8 cellular contexts compared by ENCODE assay signal in genomic region chr5:37722236-37723146, GRCh38.
A peak's percentile ranks its signal among the peaks of the same experiment; 100 is the strongest.
DNase-seq lines count a peak whose midpoint lies in the region; ATAC-seq lines count a peak whose summit lies in the region.

No MANE protein-coding gene starts in this region.

- peak overlapping the region; percentile 56 for H3K4me3 Mint-ChIP-seq in activated CD8-positive, alpha-beta memory T cell treated with anti-CD3 and anti-CD28 coated beads, Interleukin-2, amount 10 ng/mL, durations not matched to agents 7 days and 5 days
- H3K4me3 Mint-ChIP-seq in stimulated activated naive CD8-positive, alpha-beta T cell treated with anti-CD3 and anti-CD28 coated beads, Interleukin-15, Interleukin-2, amounts not matched to agents 100 ng/mL and 50 ng/mL, for 24 hours, result peak overlapping the region; percentile 50

- CTCF ChIA-PET in activated CD8-positive, alpha-beta memory T cell treated with anti-CD3 and anti-CD28 coated beads, Interleukin-2, amount 10 ng/mL, durations not matched to agents 7 days and 5 days (lab: Charles Lee), result interaction anchor here (0.8 to 2.4 kb wide), 9 partner anchors 13 to 719 kb away, joined by 3 to 13 read pairs (median 4); partner anchors contain the start of gene NUP155

- peaks cover 6% of the 10 kb centered on the region for H3K27me3 Mint-ChIP-seq in activated CD8-positive, alpha-beta memory T cell treated with anti-CD3 and anti-CD28 coated beads, Interleukin-2, amount 10 ng/mL, durations not matched to agents 7 days and 5 days
- H3K27me3 Mint-ChIP-seq in stimulated activated naive CD8-positive, alpha-beta T cell treated with anti-CD3 and anti-CD28 coated beads, Interleukin-15, Interleukin-2, amounts not matched to agents 100 ng/mL and 50 ng/mL, for 24 hours, result no peaks in the 10 kb centered on the region

- ATAC-seq in activated CD8-positive, alpha-beta memory T cell treated with anti-CD3 and anti-CD28 coated beads, Interleukin-2, amount 10 ng/mL, durations not matched to agents 7 days and 5 days, result peak; percentile 89
- ATAC-seq in HG02678 (IDR thresholded peaks at IDR 0.05; ENCODE audit: unreplicated experiment), result peak; percentile 73

- peaks cover 24% of the 10 kb centered on the region for H3K36me3 Mint-ChIP-seq in activated CD8-positive, alpha-beta memory T cell treated with anti-CD3 and anti-CD28 coated beads, Interleukin-2, amount 10 ng/mL, durations not matched to agents 7 days and 5 days
- H3K36me3 Mint-ChIP-seq in stimulated activated naive CD8-positive, alpha-beta T cell treated with anti-CD3 and anti-CD28 coated beads, Interleukin-15, Interleukin-2, amounts not matched to agents 100 ng/mL and 50 ng/mL, for 24 hours (ENCODE audit: low read depth), result peaks cover 47% of the 10 kb centered on the region

- H3K9me3 Mint-ChIP-seq in activated CD8-positive, alpha-beta memory T cell treated with anti-CD3 and anti-CD28 coated beads, Interleukin-2, amount 10 ng/mL, durations not matched to agents 7 days and 5 days (ENCODE audit: low read depth), result no peaks in the 10 kb centered on the region
- no peaks in the 10 kb centered on the region for H3K9me3 Mint-ChIP-seq in stimulated activated naive CD8-positive, alpha-beta T cell treated with anti-CD3 and anti-CD28 coated beads, Interleukin-15, Interleukin-2, amounts not matched to agents 100 ng/mL and 50 ng/mL, for 24 hours

- DNase-seq in activated CD8-positive, alpha-beta memory T cell treated with anti-CD3 and anti-CD28 coated beads, Interleukin-2, amount 10 ng/mL, durations not matched to agents 7 days and 5 days, result peak; percentile 79
- no peak for DNase-seq in activated CD8-positive, alpha-beta memory T cell treated with anti-CD3 and anti-CD28 coated beads, Interleukin-2, amount 50 U/mL, for 48 hours
- DNase-seq in NOMO-1 treated with DMSO at 0.1 percent for 48 hours (lab: John Stamatoyannopoulos, UW; ENCODE audit: unreplicated experiment) (peak; percentile 100), dedifferentiated amniotic fluid mesenchymal stem cell (ENCODE audit: extremely low spot score) (peak; percentile 87), mucosa of gallbladder (ENCODE audit: low spot score) (no peak), globus pallidus (ENCODE audit: low spot score) (no peak)

- H3K4me1 Mint-ChIP-seq in activated CD8-positive, alpha-beta memory T cell treated with anti-CD3 and anti-CD28 coated beads, Interleukin-2, amount 10 ng/mL, durations not matched to agents 7 days and 5 days, result peaks cover 35% of the 10 kb centered on the region
- peaks cover 36% of the 10 kb centered on the region for H3K4me1 Mint-ChIP-seq in stimulated activated naive CD8-positive, alpha-beta T cell treated with anti-CD3 and anti-CD28 coated beads, Interleukin-15, Interleukin-2, amounts not matched to agents 100 ng/mL and 50 ng/mL, for 24 hours (ENCODE audit: low read depth)

- H3K27ac Mint-ChIP-seq in activated CD8-positive, alpha-beta memory T cell treated with anti-CD3 and anti-CD28 coated beads, Interleukin-2, amount 10 ng/mL, durations not matched to agents 7 days and 5 days, result peak overlapping the region; percentile 85
- peak overlapping the region; percentile 84 for H3K27ac Mint-ChIP-seq in stimulated activated naive CD8-positive, alpha-beta T cell treated with anti-CD3 and anti-CD28 coated beads, Interleukin-15, Interleukin-2, amounts not matched to agents 100 ng/mL and 50 ng/mL, for 24 hours

Comparison
In these comparisons a context has a peak if more than half of its experiments do, and no peak if none do; other contexts are left out.
1. DNase-seq: peak in activated CD8-positive, alpha-beta memory T cell treated with anti-CD3 and anti-CD28 coated beads, Interleukin-2, amount 10 ng/mL, durations not matched to agents 7 days and 5 days (single experiment), NOMO-1 treated with DMSO at 0.1 percent for 48 hours (single experiment) and dedifferentiated amniotic fluid mesenchymal stem cell (single experiment); none in activated CD8-positive, alpha-beta memory T cell treated with anti-CD3 and anti-CD28 coated beads, Interleukin-2, amount 50 U/mL, for 48 hours (single experiment), mucosa of gallbladder (single experiment) and globus pallidus (single experiment).